In genomic region chr17:27181935-27182334, GRCh38 we compare ENCODE assay signal across 16 cellular contexts.
DNase-seq lines count a peak whose midpoint lies in the region; ATAC-seq and TF ChIP-seq lines count a peak whose summit lies in the region.
"Had no signal": no experiment of that assay in that cellular context is flagged by ENCODE, and none has a peak within 500 bp of the region (broad histone marks: within the 10 kb centered on the region; RNA-seq: fewer than 3 reads in every experiment).

No MANE protein-coding gene starts in this region.

- peaks cover 29% of the 10 kb centered on the region; the same call in 1 of the 2 replicates for H3K9me3 ChIP-seq in OCI-LY3 (ENCODE audit: insufficient read depth, low read length)
- H3K9me3 ChIP-seq in hepatocyte (ENCODE audit: low read depth): no peaks in the 10 kb centered on the region

- in situ Hi-C loops in Caki2 (cut with HindIII; ENCODE audit: low pct_unique_long_range_greater_than_20kb, low sequenced_read_pairs): no loop called here

- H3K27ac ChIP-seq in OCI-LY3 (ENCODE audit: low read length) (peak overlapping the region; percentile 83), hepatocyte (no peak overlapping the region)
- H3K27ac ChIP-seq: BLaER1 had no signal

- peaks cover 29% of the 10 kb centered on the region for H3K36me3 ChIP-seq in OCI-LY3 (replicated peaks; ENCODE audit: low read depth, low read length)
- H3K36me3 ChIP-seq in hepatocyte (replicated peaks; ENCODE audit: insufficient read depth, low read depth): no peaks in the 10 kb centered on the region
- H3K36me3 ChIP-seq: BLaER1 had no signal

- H2AFZ ChIP-seq in OCI-LY3 (ENCODE audit: low read depth, low read length): no peak overlapping the region
- no peak overlapping the region for H2AFZ ChIP-seq in hepatocyte

- H3K27me3 Mint-ChIP-seq in memory B cell: no peaks in the 10 kb centered on the region
- H3K27me3 Mint-ChIP-seq: CD4-positive, alpha-beta memory T cell had no signal

- no peak overlapping the region for H3K4me3 ChIP-seq in OCI-LY3 (ENCODE audit: low read length)
- no peak overlapping the region for H3K4me3 ChIP-seq in hepatocyte
- H3K4me3 ChIP-seq: BLaER1, GM12878 had no signal

- no peaks in the 10 kb centered on the region for H3K36me3 Mint-ChIP-seq in memory B cell
- H3K36me3 Mint-ChIP-seq: CD14-positive monocyte had no signal

- peak overlapping the region; percentile 75 for H3K27ac Mint-ChIP-seq in memory B cell
- H3K27ac Mint-ChIP-seq: CD4-positive, alpha-beta memory T cell; H9 had no signal

- no peaks in the 10 kb centered on the region for H3K27me3 ChIP-seq in OCI-LY3 (ENCODE audit: low read depth, low read length)
- H3K27me3 ChIP-seq in hepatocyte: no peaks in the 10 kb centered on the region
- H3K27me3 ChIP-seq: BLaER1 had no signal

- TF ChIP-seq CTCF in OCI-LY3 (IDR thresholded peaks at IDR 0.05; ENCODE audit: low read depth, low read length) (no peak), GM10266 (IDR thresholded peaks at IDR 0.05; ENCODE audit: control insufficient read depth, insufficient read depth, low read depth, missing control alignments) (no peak), hepatocyte (IDR thresholded peaks at IDR 0.05; ENCODE audit: poor library complexity) (no peak)

- WGBS in hepatocyte (ENCODE audit: low lambda C conversion rate, missing lambda C conversion rate): 75% methylated on average over 3 of the region's 3 CpGs

- no peak overlapping the region for H3K9ac ChIP-seq in OCI-LY3 (ENCODE audit: low read length)
- H3K9ac ChIP-seq: BLaER1 had no signal

- peak overlapping the region; percentile 29 for H3K4me2 ChIP-seq in OCI-LY3 (ENCODE audit: low read length)
- no peak overlapping the region for H3K4me2 ChIP-seq in hepatocyte
- H3K4me2 ChIP-seq: BLaER1 had no signal

- peaks cover 7% of the 10 kb centered on the region for H3K4me1 Mint-ChIP-seq in memory B cell
- H3K4me1 Mint-ChIP-seq: CD4-positive, alpha-beta memory T cell; H9 had no signal

- no peak overlapping the region for H3K4me3 Mint-ChIP-seq in memory B cell
- H3K4me3 Mint-ChIP-seq: CD14-positive monocyte; CD4-positive, alpha-beta memory T cell; H9 had no signal

- no peaks in the 10 kb centered on the region for H3K9me3 Mint-ChIP-seq in memory B cell

- DNase-seq in Caki2 (ENCODE audit: low read depth): peak; percentile 5
- DNase-seq in memory B cell (ENCODE audit: low spot score in 2 of 2): no peak
- no peak for DNase-seq in GM10266 (ENCODE audit: extremely low spot score)
- DNase-seq in hepatocyte (ENCODE audit: low spot score): no peak
- no peak for DNase-seq in H4 (ENCODE audit: low spot score)
- DNase-seq: ACHN; Calu3; CD4-positive, alpha-beta memory T cell; DMS79 treated with DMSO at 0.1 percent for 48 hours; GF-D8; GOT3; H9 had no signal

- H3K79me2 ChIP-seq in OCI-LY3 (ENCODE audit: low read length): no peaks in the 10 kb centered on the region
- no peaks in the 10 kb centered on the region for H3K79me2 ChIP-seq in hepatocyte

- H3K9me2 ChIP-seq in hepatocyte (replicated peaks; ENCODE audit: insufficient read depth): no peaks in the 10 kb centered on the region

- ATAC-seq in memory B cell (ENCODE audit: low read depth): no peak

- no peaks in the 10 kb centered on the region for H4K20me1 ChIP-seq in OCI-LY3 (ENCODE audit: insufficient read depth, low read length)
- H4K20me1 ChIP-seq in hepatocyte (ENCODE audit: insufficient read depth, poor library complexity, severe bottlenecking): no peaks in the 10 kb centered on the region
- H4K20me1 ChIP-seq: BLaER1 had no signal

- peaks cover 19% of the 10 kb centered on the region for H3K4me1 ChIP-seq in OCI-LY3 (ENCODE audit: low read length)
- H3K4me1 ChIP-seq in hepatocyte (ENCODE audit: insufficient read depth): no peaks in the 10 kb centered on the region
- H3K4me1 ChIP-seq: BLaER1 had no signal
